ENCODE assay signal across 10 cellular contexts in the genomic region with DNA sequence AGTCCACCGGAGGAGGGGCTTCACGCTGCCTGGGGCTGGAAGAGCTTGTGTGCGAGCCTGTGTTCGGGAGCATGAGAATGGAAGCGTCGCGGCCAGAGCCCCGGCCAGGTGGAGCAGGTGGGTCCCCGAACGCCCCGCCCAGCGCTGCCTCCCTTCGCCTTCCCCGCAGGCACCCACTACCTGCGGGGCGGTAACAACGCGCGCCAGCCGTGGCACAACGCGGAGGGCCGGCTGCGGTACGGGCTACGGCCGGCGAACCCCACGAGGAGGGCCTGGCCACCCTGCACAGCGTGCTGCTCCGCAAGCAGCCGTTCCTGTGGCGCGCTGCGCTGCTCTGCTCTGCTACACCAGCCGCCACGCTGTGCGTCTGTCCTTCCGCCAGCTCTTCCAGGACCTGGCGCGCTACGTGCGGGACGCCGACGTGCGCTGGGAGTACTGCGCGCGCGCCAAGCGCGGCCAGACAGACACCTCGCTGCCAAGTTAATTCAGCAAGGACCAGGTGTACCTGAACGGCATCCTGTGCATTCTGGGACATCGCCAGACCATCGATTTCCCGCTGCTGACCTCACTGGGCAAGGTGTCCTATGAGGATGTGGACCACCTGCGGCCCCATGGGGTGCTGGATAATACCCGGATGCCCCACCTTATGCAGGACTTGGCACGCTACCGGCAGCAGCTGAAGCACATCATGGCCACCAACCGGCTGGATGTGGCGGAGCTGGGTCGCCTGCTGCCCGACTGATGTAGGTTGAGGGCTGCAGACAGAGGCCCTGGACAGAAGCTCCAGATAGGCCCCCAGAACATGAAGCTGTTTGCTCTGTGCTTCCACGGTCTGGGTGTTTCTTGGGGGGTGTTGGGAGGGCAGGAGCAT.
DNase-seq lines count a peak whose midpoint lies in the region; ATAC-seq, FAIRE-seq and TF ChIP-seq lines count a peak whose summit lies in the region.
"Had no signal": no experiment of that assay in that cellular context is flagged by ENCODE, and none has a peak within 500 bp of the region (broad histone marks: within the 10 kb centered on the region; RNA-seq: fewer than 3 reads in every experiment).

No MANE protein-coding gene starts in this region.

- CTCF ChIA-PET in HepG2 (lab: Yijun Ruan, JAX; ENCODE audit: low intra/inter-chr PET ratio, low total read pairs) (no interaction called here), T-cell (lab: Charles Lee) (no interaction called here)

- no peak for TF ChIP-seq RAD21 in HepG2 (CRISPR knock-in tag; IDR thresholded peaks at IDR 0.05)

- H3K9ac ChIP-seq in HepG2 (ENCODE audit: insufficient read depth, low read depth, low read length) = no peak overlapping the region
- H3K9ac ChIP-seq in keratinocyte (ENCODE audit: control insufficient read depth, extremely low read depth, insufficient read depth, low read length) = no peak overlapping the region

- TF ChIP-seq CTCF in right lobe of liver (IDR thresholded peaks at IDR 0.05) (no peak), HepG2 (CRISPR knock-in tag; IDR thresholded peaks at IDR 0.05) (no peak), keratinocyte (optimal IDR thresholded peaks at IDR 0.05 in 1 of 3, IDR thresholded peaks at IDR 0.05 in 1 of 3, conservative IDR thresholded peaks at IDR 0.05 in 1 of 3; ENCODE audit: extremely low read depth in 1 of 3, insufficient read depth in 2 of 3, low read length in 3 of 3) (no peak), thyroid gland (IDR thresholded peaks at IDR 0.05) (no peak)

- no peak for FAIRE-seq in HepG2 (lab: Jason Lieb, UNC)
- no peak for FAIRE-seq in keratinocyte (lab: Jason Lieb, UNC)

- H3K4me1 ChIP-seq in right lobe of liver (no peaks in the 10 kb centered on the region), HepG2 (ENCODE audit: insufficient read depth, low read length) (no peaks in the 10 kb centered on the region), keratinocyte (ENCODE audit: control insufficient read depth, extremely low read depth, insufficient read depth, low read length) (no peaks in the 10 kb centered on the region), thyroid gland (no peaks in the 10 kb centered on the region)

- H3K36me3 ChIP-seq in right lobe of liver = no peaks in the 10 kb centered on the region
- H3K36me3 ChIP-seq in HepG2 (replicated peaks in 1 of 2; ENCODE audit: control insufficient read depth in 1 of 2, insufficient read depth in 2 of 2, low read length in 2 of 2) = no peaks in the 10 kb centered on the region
- no peaks in the 10 kb centered on the region for H3K36me3 ChIP-seq in keratinocyte (ENCODE audit: control insufficient read depth in 2 of 2, extremely low read depth in 1 of 2, insufficient read depth in 2 of 2, low read length in 2 of 2)
- H3K36me3 ChIP-seq in thyroid gland = no peaks in the 10 kb centered on the region

- TF ChIP-seq EP300 in HepG2 (IDR thresholded peaks at IDR 0.05; ENCODE audit: low read depth in 2 of 2, low read length in 2 of 2) (no peak), HepG2 (CRISPR knock-in tag; IDR thresholded peaks at IDR 0.05; ENCODE audit: borderline replicate concordance) (no peak)

- H3K27ac ChIP-seq in right lobe of liver (no peak overlapping the region), HepG2 (ENCODE audit: extremely low read length, insufficient read depth, low read length) (no peak overlapping the region), keratinocyte (ENCODE audit: control insufficient read depth, insufficient read depth, low read length) (no peak overlapping the region), thyroid gland (no peak overlapping the region)
- H3K27ac ChIP-seq: SK-N-MC had no signal

- WGBS in right lobe of liver (ENCODE audit: insufficient coverage, low coverage, low lambda C conversion rate, missing lambda C conversion rate) = 49% methylated on average over 13 of the region's 67 CpGs
- WGBS in HepG2 (ENCODE audit: low lambda C conversion rate) = 92% methylated on average over 27 of the region's 67 CpGs
- WGBS in thyroid gland, 2 donors = 47 to 53% methylated on average over 36 to 46 of the region's 67 CpGs

- no peak overlapping the region for H3K4me3 Mint-ChIP-seq in T-cell
- H3K4me3 Mint-ChIP-seq: B cell had no signal

- H3K79me2 ChIP-seq in HepG2 (ENCODE audit: insufficient read depth, low read length) (no peaks in the 10 kb centered on the region), keratinocyte (ENCODE audit: control insufficient read depth, insufficient read depth, low read length) (no peaks in the 10 kb centered on the region)

- H3K9me3 ChIP-seq in right lobe of liver (no peaks in the 10 kb centered on the region), HepG2 (ENCODE audit: low read length) (no peaks in the 10 kb centered on the region), keratinocyte (ENCODE audit: control insufficient read depth, low read depth, low read length) (no peaks in the 10 kb centered on the region), thyroid gland (no peaks in the 10 kb centered on the region)

- no peak for TF ChIP-seq POLR2A in right lobe of liver (IDR thresholded peaks at IDR 0.05)
- no peak for TF ChIP-seq POLR2A in HepG2 (IDR thresholded peaks at IDR 0.05; ENCODE audit: insufficient read depth in 1 of 2, low read depth in 2 of 2, low read length in 2 of 2)
- TF ChIP-seq POLR2A in thyroid gland (IDR thresholded peaks at IDR 0.05) = no peak

- DNase-seq in right lobe of liver (peak; percentile 29 to 74 (median 63)), HepG2 (ENCODE audit: low spot score) (no peak), SW480 (ENCODE audit: low spot score) (peak; percentile 53), keratinocyte (ENCODE audit: low read depth, low spot score) (no peak), thyroid gland (peak; percentile 49 to 73), T-cell (no peak)

- no peak overlapping the region for H3K27ac Mint-ChIP-seq in T-cell
- H3K27ac Mint-ChIP-seq: B cell had no signal

- no peaks in the 10 kb centered on the region for H3K36me3 Mint-ChIP-seq in T-cell

- ATAC-seq in right lobe of liver = peak; percentile 50 to 91 (median 82)
- no peak; the same call in 2 of the 3 replicates for ATAC-seq in HepG2
- no peak for ATAC-seq in T-cell (replicated peaks in 1 of 4)
- no peak for ATAC-seq in GM18873 (IDR thresholded peaks at IDR 0.05; ENCODE audit: low FRiP score, unreplicated experiment)
- no peak for ATAC-seq in GM18867 (IDR thresholded peaks at IDR 0.05; ENCODE audit: unreplicated experiment)

- intact Hi-C loops in right lobe of liver (cut with DNase I) = no loop called here
- intact Hi-C loops in HepG2 (cut with micrococcal nuclease; ENCODE audit: unreplicated experiment) = no loop called here
- intact Hi-C loops in thyroid gland (cut with DNase I) = no loop called here

- no peaks in the 10 kb centered on the region for H3K9me1 ChIP-seq in keratinocyte (ENCODE audit: control insufficient read depth, extremely low read depth, insufficient read depth, low read length)

- BruUV-seq in HepG2 (replicated peaks; lab: Mats Ljungman, UMichigan) = no TSS peak

- peaks cover 18 to 21% of the 10 kb centered on the region in 2 donors for H3K27me3 Mint-ChIP-seq in T-cell

- H3K27me3 ChIP-seq in right lobe of liver (no peaks in the 10 kb centered on the region), HepG2 (ENCODE audit: control insufficient read depth in 1 of 2, insufficient read depth in 2 of 2, low read length in 2 of 2) (no peaks in the 10 kb centered on the region), keratinocyte (ENCODE audit: control insufficient read depth, extremely low read depth, insufficient read depth, low read length) (no peaks in the 10 kb centered on the region), thyroid gland (no peaks in the 10 kb centered on the region)

- dilution Hi-C loops in keratinocyte (cut with MboI; ENCODE audit: extremely low pct_ligation_motif_present, low sequenced_read_pairs) = no loop called here

- in situ Hi-C loops in HepG2 (cut with HindIII; ENCODE audit: extremely low pct_ligation_motif_present, low pct_unique_long_range_greater_than_20kb) = no loop called here

- H3K4me2 ChIP-seq in HepG2 (ENCODE audit: low read depth, low read length) = no peak overlapping the region
- H3K4me2 ChIP-seq in keratinocyte (ENCODE audit: control insufficient read depth, extremely low read depth, insufficient read depth, low read depth, low read length) = peak overlapping the region; percentile 71

- H3K4me3 ChIP-seq in right lobe of liver = peak overlapping the region in 2 of 3 donors; percentile 18 to 56
- H3K4me3 ChIP-seq in HepG2 (replicated peaks in 1 of 3; ENCODE audit: insufficient read depth in 1 of 3, low read depth in 2 of 3, low read length in 3 of 3) = no peak overlapping the region
- H3K4me3 ChIP-seq in keratinocyte (ENCODE audit: control insufficient read depth in 2 of 3, extremely low read depth in 1 of 3, insufficient read depth in 2 of 3, low read depth in 1 of 3, low read length in 3 of 3) = peak overlapping the region; percentile 25 to 51 (median 43)
- peak overlapping the region in 1 of 3 donors; percentile 19 for H3K4me3 ChIP-seq in thyroid gland (replicated peaks in 1 of 3)
- H3K4me3 ChIP-seq: SK-N-MC had no signal

- POLR2A ChIA-PET in HepG2 (lab: Yijun Ruan, JAX) (no interaction called here), T-cell (lab: Charles Lee) (no interaction called here)

- peaks cover 0 to 6% (median 0%) of the 10 kb centered on the region in 3 donors for H3K4me1 Mint-ChIP-seq in T-cell
- H3K4me1 Mint-ChIP-seq: B cell had no signal

- no peaks in the 10 kb centered on the region for H3K9me3 Mint-ChIP-seq in T-cell

- H4K20me1 ChIP-seq in HepG2 (ENCODE audit: insufficient read depth, low read length) (no peaks in the 10 kb centered on the region), keratinocyte (ENCODE audit: control insufficient read depth, extremely low read depth, insufficient read depth, low read length) (no peaks in the 10 kb centered on the region)

- no peak overlapping the region for H2AFZ ChIP-seq in HepG2 (ENCODE audit: low read length)
- H2AFZ ChIP-seq in keratinocyte (ENCODE audit: control insufficient read depth, low read length) = peak overlapping the region; percentile 70

TF ChIP-seq in HepG2, 621 proteins besides CTCF, POLR2A, EP300 and RAD21:
- TF ChIP-seq ZNF543 (CRISPR knock-in tag; IDR thresholded peaks at IDR 0.05) (no peak), MIXL1 (CRISPR knock-in tag; IDR thresholded peaks at IDR 0.05) (no peak), ZNF34 (CRISPR knock-in tag; IDR thresholded peaks at IDR 0.05; ENCODE audit: borderline replicate concordance) (no peak), ZNF263 (CRISPR knock-in tag; IDR thresholded peaks at IDR 0.05) (no peak), CAMTA2 (CRISPR knock-in tag; IDR thresholded peaks at IDR 0.05; ENCODE audit: borderline replicate concordance) (no peak), KDM5B (CRISPR knock-in tag; IDR thresholded peaks at IDR 0.05; ENCODE audit: borderline replicate concordance) (no peak), RBM22 (optimal IDR thresholded peaks at IDR 0.05; ENCODE audit: low read length) (no peak)
- TF ChIP-seq, protein P1, sequence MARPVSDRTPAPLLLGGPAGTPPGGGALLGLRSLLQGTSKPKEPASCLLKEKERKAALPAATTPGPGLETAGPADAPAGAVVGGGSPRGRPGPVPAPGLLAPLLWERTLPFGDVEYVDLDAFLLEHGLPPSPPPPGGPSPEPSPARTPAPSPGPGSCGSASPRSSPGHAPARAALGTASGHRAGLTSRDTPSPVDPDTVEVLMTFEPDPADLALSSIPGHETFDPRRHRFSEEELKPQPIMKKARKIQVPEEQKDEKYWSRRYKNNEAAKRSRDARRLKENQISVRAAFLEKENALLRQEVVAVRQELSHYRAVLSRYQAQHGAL (CRISPR knock-in tag; IDR thresholded peaks at IDR 0.05; ENCODE audit: not compliant biosample characterization) = no peak

Comparison
In these comparisons a context has a peak if more than half of its experiments do, and no peak if none do; other contexts are left out.
1. ATAC-seq: peak in right lobe of liver (4 of 4); none in HepG2 (single experiment), T-cell (0 of 4), GM18873 (single experiment) and GM18867 (single experiment).
2. DNase-seq: peak in right lobe of liver (3 of 3), SW480 (single experiment) and thyroid gland (2 of 2); none in HepG2 (single experiment), keratinocyte (single experiment) and T-cell (0 of 34).
3. H3K4me3 ChIP-seq: peak in right lobe of liver (2 of 3) and keratinocyte (3 of 3); none in HepG2 (0 of 3).